8 cellular contexts compared by ENCODE assay signal in the genomic region with DNA sequence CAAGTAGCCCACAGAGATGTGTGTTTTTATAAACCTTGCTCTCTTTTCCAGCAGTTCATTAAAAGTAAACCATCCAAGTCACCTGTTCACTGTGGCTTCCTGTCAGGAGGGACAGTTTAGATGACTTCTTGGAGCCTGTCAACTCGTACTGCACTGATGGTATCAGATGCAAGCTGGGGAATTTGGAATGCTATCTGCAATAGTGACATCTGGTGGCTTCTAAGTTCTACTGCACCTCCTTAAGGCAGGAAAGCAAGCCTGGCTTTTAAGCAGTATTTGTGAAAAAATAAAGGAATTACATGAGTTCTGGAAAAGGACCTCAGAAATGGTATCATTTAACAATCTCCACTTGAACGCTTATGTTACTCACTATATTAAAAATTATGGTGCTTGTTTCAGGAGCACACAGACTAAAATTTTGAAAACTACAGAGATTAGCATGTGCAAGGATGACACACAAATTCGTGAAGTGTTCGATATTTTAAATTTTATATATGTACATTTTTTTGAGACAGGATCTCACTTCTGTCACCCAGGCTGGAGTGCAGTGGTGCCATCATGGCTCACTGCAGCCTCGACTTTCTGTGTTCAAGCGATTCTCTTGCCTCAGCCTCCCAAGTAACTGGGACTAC.
DNase-seq lines count a peak whose midpoint lies in the region; ATAC-seq and TF ChIP-seq lines count a peak whose summit lies in the region.

No MANE protein-coding gene starts in this region.

- no peaks in the 10 kb centered on the region for H3K36me3 ChIP-seq in CD4-positive, CD25-positive, alpha-beta regulatory T cell (ENCODE audit: control insufficient read depth, insufficient read depth, low read length)
- H3K36me3 ChIP-seq in WERI-Rb-1: no peaks in the 10 kb centered on the region

- no peak overlapping the region for H3K4me3 ChIP-seq in CD4-positive, CD25-positive, alpha-beta regulatory T cell (ENCODE audit: low read depth, low read length)
- H3K4me3 ChIP-seq in WERI-Rb-1 (ENCODE audit: low read depth, low read length): no peak overlapping the region

- no peaks in the 10 kb centered on the region for H3K4me1 ChIP-seq in CD4-positive, CD25-positive, alpha-beta regulatory T cell (ENCODE audit: control insufficient read depth, insufficient read depth, low read length, poor library complexity, severe bottlenecking)

- peak; percentile 43 to 64 for ATAC-seq in CD4-positive, CD25-positive, alpha-beta regulatory T cell (ENCODE audit: low read depth in 2 of 2)
- ATAC-seq in GM18517 (IDR thresholded peaks at IDR 0.05; ENCODE audit: unreplicated experiment): peak; percentile 95
- peak; percentile 91 for ATAC-seq in HG02884 (IDR thresholded peaks at IDR 0.05; ENCODE audit: unreplicated experiment)
- no peak for ATAC-seq in omental fat pad (ENCODE audit: low FRiP score)

- H3K9me3 ChIP-seq in CD4-positive, CD25-positive, alpha-beta regulatory T cell (ENCODE audit: control insufficient read depth in 2 of 2, low read length in 2 of 2): no peaks in the 10 kb centered on the region
- H3K9me3 ChIP-seq in WERI-Rb-1 (ENCODE audit: severe bottlenecking): no peaks in the 10 kb centered on the region

- TF ChIP-seq CTCF in WERI-Rb-1 (IDR thresholded peaks at IDR 0.05; ENCODE audit: low read depth, low read length) (peak; percentile 72), omental fat pad (IDR thresholded peaks at IDR 0.05) (no peak)

- H3K4me3 Mint-ChIP-seq in CD4-positive, CD25-positive, alpha-beta regulatory T cell: no peak overlapping the region

- H3K36me3 Mint-ChIP-seq in CD4-positive, CD25-positive, alpha-beta regulatory T cell: no peaks in the 10 kb centered on the region

- no peak overlapping the region for H3K27ac ChIP-seq in CD4-positive, CD25-positive, alpha-beta regulatory T cell (ENCODE audit: insufficient read depth, low read length, poor library complexity, severe bottlenecking)
- H3K27ac ChIP-seq in WERI-Rb-1: no peak overlapping the region

- H3K27me3 ChIP-seq in CD4-positive, CD25-positive, alpha-beta regulatory T cell (ENCODE audit: control insufficient read depth, insufficient read depth, low read length): peaks cover 1% of the 10 kb centered on the region
- H3K27me3 ChIP-seq in WERI-Rb-1 (ENCODE audit: insufficient read depth, low read depth, severe bottlenecking): no peaks in the 10 kb centered on the region

- H3K27ac Mint-ChIP-seq in CD4-positive, CD25-positive, alpha-beta regulatory T cell: no peak overlapping the region

- DNase-seq in CD4-positive, CD25-positive, alpha-beta regulatory T cell: peak in 2 of 3 donors; percentile 18 to 50
- DNase-seq in NCI-H1694 (lab: John Stamatoyannopoulos, UW) (peak; percentile 63), WERI-Rb-1 (peak; percentile 15), globus pallidus (ENCODE audit: low spot score) (peak; percentile 31), pulmonary artery endothelial cell (ENCODE audit: low read depth, low spot score) (peak; percentile 24), omental fat pad (ENCODE audit: low spot score) (no peak)

- no peaks in the 10 kb centered on the region for H3K4me1 Mint-ChIP-seq in CD4-positive, CD25-positive, alpha-beta regulatory T cell

- H3K27me3 Mint-ChIP-seq in CD4-positive, CD25-positive, alpha-beta regulatory T cell: peaks cover 6% of the 10 kb centered on the region

- H3K9me3 Mint-ChIP-seq in CD4-positive, CD25-positive, alpha-beta regulatory T cell: no peaks in the 10 kb centered on the region
